32 cellular contexts compared by ENCODE assay signal in the genomic region with DNA sequence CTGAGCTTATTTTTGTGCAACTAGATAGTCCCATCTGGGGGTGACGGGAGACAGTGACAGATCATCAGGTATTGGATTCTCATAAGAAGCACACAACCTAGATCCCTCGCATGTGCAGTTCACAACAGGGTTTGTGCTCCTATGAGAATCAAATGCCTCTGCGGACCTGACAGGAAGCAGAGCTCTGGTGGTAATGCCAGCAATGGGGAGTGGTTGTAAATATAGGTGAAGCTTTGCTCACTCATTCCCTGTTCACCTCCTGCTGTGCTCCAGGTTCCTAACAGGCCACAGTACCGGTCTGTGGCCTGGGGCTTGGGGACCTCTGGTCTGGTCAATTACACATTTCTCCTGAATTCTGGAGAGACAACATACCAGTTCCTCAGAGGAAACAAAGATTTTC. TPM values are rescaled to one million over a fixed set of nuclear protein-coding genes. Genes with fewer than 3 reads are reported as not detected.
"Had no signal": no experiment of that assay in that cellular context is flagged by ENCODE, and none has a peak within 500 bp of the region (broad histone marks: within the 10 kb centered on the region; RNA-seq: fewer than 3 reads in every experiment).

No MANE protein-coding gene starts in this region.

- H3K27me3 ChIP-seq: body of pancreas, esophagus muscularis mucosa, foreskin keratinocyte, gastrocnemius medialis, heart left ventricle had no signal

- ATAC-seq: activated CD4-positive, CD25-positive, alpha-beta regulatory T cell treated with anti-CD3 and anti-CD28 coated beads, Interleukin-2, amount 50 U/mL, for 24 hours; activated CD8-positive, alpha-beta T cell treated with anti-CD3 and anti-CD28 coated beads for 36 hours; activated T-cell treated with anti-CD3 and anti-CD28 coated beads, Interleukin-2, amount 50 U/mL, for 4 hours; activated T-helper 17 cell treated with anti-CD3 and anti-CD28 coated beads, Interleukin-2, amount 50 U/mL, for 72 hours; body of pancreas; effector memory CD8-positive, alpha-beta T cell; foreskin keratinocyte; gastrocnemius medialis; heart left ventricle; T-helper 17 cell had no signal

- H3K9me3 Mint-ChIP-seq: activated T-helper 17 cell treated with anti-CD3 and anti-CD28 coated beads, Interleukin-2, amount 50 U/mL, for 72 hours had no signal

- H3K4me1 Mint-ChIP-seq: activated T-helper 17 cell treated with anti-CD3 and anti-CD28 coated beads, Interleukin-2, amount 50 U/mL, for 72 hours; T-helper 17 cell had no signal

- H3K4me3 Mint-ChIP-seq: activated B cell treated with CpG ODN at 0.5 μM for 24 hours; activated CD8-positive, alpha-beta T cell treated with anti-CD3 and anti-CD28 coated beads for 36 hours; activated naive CD8-positive, alpha-beta T cell; activated T-cell treated with anti-CD3 and anti-CD28 coated beads, Interleukin-2, amount 50 U/mL, for 4 hours; activated T-helper 17 cell treated with anti-CD3 and anti-CD28 coated beads, Interleukin-2, amount 50 U/mL, for 72 hours; effector memory CD8-positive, alpha-beta T cell; T-helper 17 cell; T-helper 2 cell treated with Interferon-gamma antibody and Interleukin-4, amounts not matched to agents 5 μg/mL and 100 μg/mL, for 36 hours had no signal

- H3K27me3 Mint-ChIP-seq: activated CD8-positive, alpha-beta T cell treated with anti-CD3 and anti-CD28 coated beads for 36 hours; activated naive CD8-positive, alpha-beta T cell; effector memory CD8-positive, alpha-beta T cell had no signal

- H3K27ac ChIP-seq: body of pancreas, esophagus muscularis mucosa, foreskin keratinocyte, gastrocnemius medialis, heart left ventricle, WERI-Rb-1 had no signal

- H3K9me3 ChIP-seq: body of pancreas had no signal

- H3K4me1 ChIP-seq: body of pancreas, esophagus muscularis mucosa, foreskin keratinocyte, gastrocnemius medialis, heart left ventricle had no signal

- H3K27ac Mint-ChIP-seq: activated B cell treated with CpG ODN at 0.5 μM for 24 hours; activated CD8-positive, alpha-beta T cell treated with anti-CD3 and anti-CD28 coated beads for 36 hours; activated naive CD8-positive, alpha-beta T cell; activated T-helper 17 cell treated with anti-CD3 and anti-CD28 coated beads, Interleukin-2, amount 50 U/mL, for 72 hours; T-helper 17 cell; T-helper 2 cell treated with Interferon-gamma antibody and Interleukin-4, amounts not matched to agents 5 μg/mL and 100 μg/mL, for 36 hours had no signal

- H3K4me3 ChIP-seq: body of pancreas, esophagus muscularis mucosa, gastrocnemius medialis, heart left ventricle had no signal

- DNase-seq: activated B cell treated with CpG ODN at 0.5 μM for 24 hours; activated CD4-positive, alpha-beta T cell treated with anti-CD3 and anti-CD28 coated beads for 48 hours; activated CD4-positive, alpha-beta T cell treated with anti-CD3 and anti-CD28 coated beads, Interleukin-2, amount 50 U/mL, for 1 hour; activated CD4-positive, alpha-beta T cell treated with anti-CD3 and anti-CD28 coated beads, Interleukin-2, amount 50 U/mL, for 48 hours; activated CD8-positive, alpha-beta memory T cell treated with anti-CD3 and anti-CD28 coated beads for 24 hours; activated CD8-positive, alpha-beta T cell treated with anti-CD3 and anti-CD28 coated beads for 36 hours; activated effector memory CD4-positive, alpha-beta T cell treated with Interleukin-2 at 50 U/mL for 16 hours; activated gamma-delta T cell treated with Interleukin-2 at 50 U/mL for 16 hours; activated naive CD4-positive, alpha-beta T cell treated with anti-CD3 and anti-CD28 coated beads, Interleukin-2, amount 50 U/mL, for 16 hours; activated naive CD4-positive, alpha-beta T cell treated with Interleukin-2 at 50 U/mL for 16 hours; activated T-cell treated with anti-CD3 and anti-CD28 coated beads, Interleukin-2, amount 50 U/mL, for 4 hours; amygdala; aorta; body of pancreas; caudate nucleus; cortex of kidney; dermis blood vessel endothelial cell; effector CD4-positive, alpha-beta T cell; effector memory CD8-positive, alpha-beta T cell; erythroblast; foreskin keratinocyte; gastrocnemius medialis; glutamatergic neuron; heart left ventricle; T-helper 17 cell; T1000; WERI-Rb-1 had no signal

- H3K36me3 ChIP-seq: gastrocnemius medialis, heart left ventricle, WERI-Rb-1 had no signal

RNA-seq across cellular contexts. Expression of a gene that starts 56.0 kb away (rescaled TPM):
- total RNA-seq: foreskin keratinocyte had no signal
